Comparison of ENCODE assay signal across 8 cellular contexts in the genomic region with DNA sequence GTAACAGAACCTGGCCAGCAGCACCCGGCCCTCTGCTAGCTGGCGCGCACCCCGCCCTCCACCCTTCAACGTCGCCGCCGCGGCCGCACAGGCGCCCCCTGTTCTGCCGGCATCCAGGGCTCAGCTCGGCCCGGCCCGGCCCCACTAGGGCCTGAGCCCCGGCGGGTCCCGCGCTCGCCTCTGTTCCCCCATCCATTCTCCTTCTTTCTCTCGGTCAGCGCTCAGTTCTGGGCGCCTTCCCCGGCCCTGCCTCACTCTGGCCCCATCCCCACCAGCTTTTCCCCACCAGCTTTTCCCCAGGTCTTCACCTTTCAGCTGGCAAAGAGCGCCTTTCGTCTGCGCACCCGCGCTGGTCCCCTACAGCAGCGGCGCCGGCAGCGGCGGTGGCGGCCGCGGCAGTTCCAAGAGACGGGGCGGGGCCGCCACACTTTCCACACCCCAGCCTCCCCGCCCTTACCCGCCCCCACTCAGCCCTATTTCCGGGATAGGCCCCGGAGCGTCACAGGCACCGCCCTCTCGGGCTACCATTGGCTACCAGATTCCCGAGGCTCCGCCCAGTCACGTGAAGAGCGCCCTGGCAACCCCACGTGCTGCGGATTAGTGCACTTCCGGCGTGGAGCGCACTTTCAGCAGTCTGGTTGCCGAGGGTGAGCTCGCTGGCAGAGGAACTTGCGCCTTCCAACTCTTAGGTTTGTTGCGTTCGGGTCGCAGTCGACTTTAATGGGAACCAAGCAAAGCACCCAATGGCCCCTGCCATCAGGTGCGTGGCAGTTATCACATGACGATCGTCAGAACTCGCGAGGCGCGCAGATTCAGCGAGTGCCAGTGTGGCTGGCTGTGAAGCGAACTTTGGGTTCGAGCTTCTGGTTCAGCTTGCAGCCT. TPM values are rescaled to one million over a fixed set of nuclear protein-coding genes. Genes with fewer than 3 reads are reported as not detected.
A peak's percentile ranks its signal among the peaks of the same experiment; 100 is the strongest.
DNase-seq lines count a peak whose midpoint lies in the region; ATAC-seq, FAIRE-seq and TF ChIP-seq lines count a peak whose summit lies in the region.

EIF5A2 (minus strand) TSS at position 403 of the 882 bp plus-strand sequence. CDS start 831 bp downstream, outside the sequence.

- H3K36me3 ChIP-seq in K562 (ENCODE audit: control insufficient read depth, insufficient read depth, low read length) (peaks cover 7% of the 10 kb centered on the region; the same call in 1 of the 3 replicates), iPS DF 6.9 (ENCODE audit: control insufficient read depth, insufficient read depth, low read length) (no peaks in the 10 kb centered on the region), gastrocnemius medialis (no peaks in the 10 kb centered on the region)

- no peak for TF ChIP-seq RAD21 in K562 (CRISPR knock-in tag; conservative IDR thresholded peaks at IDR 0.05 in 1 of 2, IDR thresholded peaks at IDR 0.05 in 1 of 2)

- H3K27me3 ChIP-seq in K562 (ENCODE audit: control insufficient read depth in 2 of 2, insufficient read depth in 2 of 2, low read length in 2 of 2) = no peaks in the 10 kb centered on the region
- no peaks in the 10 kb centered on the region for H3K27me3 ChIP-seq in iPS DF 6.9 (ENCODE audit: control insufficient read depth, insufficient read depth, low read length)
- H3K27me3 ChIP-seq in gastrocnemius medialis = peaks cover 7 to 9% (median 8%) of the 10 kb centered on the region in 3 donors

- WGBS in K562 (ENCODE audit: insufficient coverage, low coverage, missing lambda C conversion rate) = 24% methylated on average over 66 of the region's 73 CpGs
- WGBS in iPS DF 6.9 (ENCODE audit: insufficient coverage, insufficient read length) = no CpG with 5 or more reads among the region's 73 CpGs

- CTCF ChIA-PET in K562 (lab: Yijun Ruan, JAX; ENCODE audit: low intra/inter-chr PET ratio) = no interaction called here

- ATAC-seq in HG02970 (IDR thresholded peaks at IDR 0.05; ENCODE audit: low FRiP score, unreplicated experiment) = peak; percentile 92
- ATAC-seq in K562 = peak; percentile 97
- peak; percentile 75 to 87 for ATAC-seq in gastrocnemius medialis

- H3K9me1 ChIP-seq in K562 (ENCODE audit: control insufficient read depth, insufficient read depth, low read length) = peaks cover 3% of the 10 kb centered on the region

- FAIRE-seq in GM18507 (lab: Jason Lieb, UNC) (peak; percentile 49), K562 (lab: Jason Lieb, UNC) (peak; percentile 85)

- H3K4me3 ChIP-seq in K562 (peak within 1 kb of the TSS; percentile 77), iPS DF 6.9 (ENCODE audit: low read length) (peak within 1 kb of the TSS; percentile 64; the same call in 1 of the 2 replicates), gastrocnemius medialis (peak within 1 kb of the TSS; percentile 64 to 81 (median 64))

- no peak for TF ChIP-seq EP300 in K562 (IDR thresholded peaks at IDR 0.05; ENCODE audit: low read length)

- POLR2A ChIA-PET in K562 (lab: Yijun Ruan, JAX) = interaction anchor here (0.6 to 1.5 kb wide), 9 partner anchors 18 to 1145 kb away, joined by 3 to 7 read pairs (median 3); partner anchors contain the start of gene RPL22L1

- TF ChIP-seq CTCF in K562 (IDR thresholded peaks at IDR 0.05 in 2 of 3, conservative IDR thresholded peaks at IDR 0.05 in 1 of 3; ENCODE audit: insufficient read depth in 2 of 3, low read depth in 1 of 3, low read length in 3 of 3) (no peak), gastrocnemius medialis (IDR thresholded peaks at IDR 0.05 in 4 of 5, conservative IDR thresholded peaks at IDR 0.05 in 1 of 5) (no peak)

- DNase-seq in GM18507 (ENCODE audit: extremely low spot score, insufficient read length, low read depth) (peak; percentile 80), NCI-H1930 (lab: John Stamatoyannopoulos, UW) (peak; percentile 91), T1000 (lab: John Stamatoyannopoulos, UW) (peak; percentile 95), K562 (ENCODE audit: extremely low read depth in 1 of 4, low spot score in 3 of 4) (peak; percentile 97 to 99 (median 99)), iPS DF 6.9 (ENCODE audit: low read depth, low spot score) (peak; percentile 94), gastrocnemius medialis (peak; percentile 73 to 86), AML-193 (lab: John Stamatoyannopoulos, UW) (no peak)

- H3K79me2 ChIP-seq in K562 (ENCODE audit: control insufficient read depth, insufficient read depth, low read length) = peaks cover 20% of the 10 kb centered on the region

- H3K4me2 ChIP-seq in K562 (ENCODE audit: insufficient read depth, low read length) = peak within 1 kb of the TSS; percentile 93

- no TSS peak for BruUV-seq in K562 (replicated peaks; lab: Mats Ljungman, UMichigan)

- TF ChIP-seq POLR2A in K562 (conservative IDR thresholded peaks at IDR 0.05) (peak; percentile 85), gastrocnemius medialis (IDR thresholded peaks at IDR 0.05) (peak in 1 of 2 donors; percentile 36)

- peak within 1 kb of the TSS; percentile 94 for H2AFZ ChIP-seq in K562 (ENCODE audit: low read depth, low read length)

- intact Hi-C loops in K562 (cut with micrococcal nuclease) = loop anchor here (1.0 kb wide), 1 partner anchor 38 kb away; the partner anchor contains the start of gene RPL22L1
- intact Hi-C loops in gastrocnemius medialis (cut with DNase I; ENCODE audit: low total_unique reads) = no loop called here

- H4K20me1 ChIP-seq in K562 (replicated peaks; ENCODE audit: control insufficient read depth, insufficient read depth, low read length) = no peaks in the 10 kb centered on the region

- H3K9ac ChIP-seq in K562 (ENCODE audit: insufficient read depth in 1 of 2, low read depth in 2 of 2, low read length in 2 of 2) = peak within 1 kb of the TSS; percentile 66 to 92

- peak within 1 kb of the TSS; percentile 84 for H3K27ac ChIP-seq in K562 (ENCODE audit: extremely low read depth, low read depth, low read length)
- no peak within 1 kb of the TSS for H3K27ac ChIP-seq in iPS DF 6.9 (ENCODE audit: low read length)
- peak within 1 kb of the TSS; percentile 31 to 63 (median 44) for H3K27ac ChIP-seq in gastrocnemius medialis

- peaks cover 11% of the 10 kb centered on the region for H3K9me3 ChIP-seq in K562 (replicated peaks; ENCODE audit: control insufficient read depth, insufficient read depth, low read depth, low read length)
- H3K9me3 ChIP-seq in iPS DF 6.9 (ENCODE audit: control insufficient read depth, insufficient read depth, low read length) = no peaks in the 10 kb centered on the region
- peaks cover 0 to 3% (median 2%) of the 10 kb centered on the region in 3 donors for H3K9me3 ChIP-seq in gastrocnemius medialis

- in situ Hi-C loops in K562 (cut with MboI) = no loop called here
- in situ Hi-C loops in gastrocnemius medialis (cut with MboI; ENCODE audit: low sequenced_read_pairs in 4 of 4) = no loop called here

- H3K4me1 ChIP-seq in K562 (replicated peaks in 1 of 2; ENCODE audit: control insufficient read depth in 2 of 2, insufficient read depth in 2 of 2, low read length in 2 of 2) (peaks cover 2 to 14% of the 10 kb centered on the region in 2 experiments; a peak in 3 of 5 replicates), iPS DF 6.9 (ENCODE audit: control insufficient read depth, insufficient read depth, low read length) (no peaks in the 10 kb centered on the region), gastrocnemius medialis (peaks cover 0 to 11% of the 10 kb centered on the region in 2 donors)

TF ChIP-seq in K562, 482 proteins besides CTCF, POLR2A, EP300 and RAD21 (continues in another document):
- TF ChIP-seq RB1 (IDR thresholded peaks at IDR 0.05; ENCODE audit: low read depth) = 0 out of 2 replicates have a peak, but pooled peaks have one; percentile 44
- TF ChIP-seq DLX4 (CRISPR knock-in tag; IDR thresholded peaks at IDR 0.05) = no peak
- no peak for TF ChIP-seq ZNF121 (CRISPR knock-in tag; conservative IDR thresholded peaks at IDR 0.05)
- no peak for TF ChIP-seq ZNF586 (CRISPR knock-in tag; conservative IDR thresholded peaks at IDR 0.05)
- TF ChIP-seq, protein P1, sequence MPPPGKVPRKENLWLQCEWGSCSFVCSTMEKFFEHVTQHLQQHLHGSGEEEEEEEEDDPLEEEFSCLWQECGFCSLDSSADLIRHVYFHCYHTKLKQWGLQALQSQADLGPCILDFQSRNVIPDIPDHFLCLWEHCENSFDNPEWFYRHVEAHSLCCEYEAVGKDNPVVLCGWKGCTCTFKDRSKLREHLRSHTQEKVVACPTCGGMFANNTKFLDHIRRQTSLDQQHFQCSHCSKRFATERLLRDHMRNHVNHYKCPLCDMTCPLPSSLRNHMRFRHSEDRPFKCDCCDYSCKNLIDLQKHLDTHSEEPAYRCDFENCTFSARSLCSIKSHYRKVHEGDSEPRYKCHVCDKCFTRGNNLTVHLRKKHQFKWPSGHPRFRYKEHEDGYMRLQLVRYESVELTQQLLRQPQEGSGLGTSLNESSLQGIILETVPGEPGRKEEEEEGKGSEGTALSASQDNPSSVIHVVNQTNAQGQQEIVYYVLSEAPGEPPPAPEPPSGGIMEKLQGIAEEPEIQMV (tag; conservative IDR thresholded peaks at IDR 0.05; ENCODE audit: low read depth) = no peak

RNA-seq across cellular contexts. Expression of gene EIF5A2, which starts in this region (rescaled TPM):
- 2.8 and 5.8 TPM in 2 replicates for total RNA-seq in K562 (2011; cell fraction: chromatin; rRNA removed; ENCODE audit: low replicate concordance)
- 1.8 TPM in 2 replicates for total RNA-seq in K562 (2011; cell fraction: nucleolus; rRNA removed)
- 2.3 and 6.8 TPM in 2 replicates for total RNA-seq in K562 (2011; cell fraction: nucleoplasm; rRNA removed)
- 3.7 and 3.9 TPM in 2 replicates for total RNA-seq in K562 (2014; rRNA removed)
- total RNA-seq in K562 (2014; rRNA removed; fragmentation: Illumina TruSeq; extraction: Trizol) = 15.9 and 23.5 TPM in 2 replicates
- total RNA-seq in K562 (2015; rRNA removed; fragmentation: Illumina TruSeq; extraction: Trizol) = 9.0 and 9.6 TPM in 2 replicates
- 18.2 and 21.0 TPM in 2 replicates for total RNA-seq in K562 (2021)
- polyA plus RNA-seq in K562 (2011; rRNA removed) = 10.7 and 17.6 TPM in 2 replicates
- 2.7 and 2.8 TPM in 2 replicates for polyA plus RNA-seq in K562 (2011; cell fraction: cytosol; rRNA removed)
- 1.1 and 2.1 TPM in 2 replicates for polyA plus RNA-seq in K562 (2011; cell fraction: nucleus; rRNA removed)
- 12.8 and 15.1 TPM in 2 replicates for polyA plus RNA-seq in K562 (2012)
- polyA plus RNA-seq in K562 (2014; fragmentation: Illumina TruSeq; extraction: Trizol) = 13.9 and 15.6 TPM in 2 replicates
- polyA plus RNA-seq in K562 (2014; fragmentation: Nextera tagmentation; extraction: Ambion mirVana) = 10 to 100 TPM; 17.9 to 18.3 TPM
- 9.5 and 10.8 TPM in 2 replicates for polyA plus RNA-seq in K562 (2014; rRNA removed)
- 19.7 and 23.8 TPM in 2 replicates for polyA minus RNA-seq in K562 (2011; rRNA and poly(A)+ RNA removed)
- 4.6 and 4.9 TPM in 2 replicates for polyA minus RNA-seq in K562 (2011; cell fraction: cytosol; rRNA and poly(A)+ RNA removed)
- polyA minus RNA-seq in K562 (2011; cell fraction: nucleus; rRNA and poly(A)+ RNA removed) = 1.5 and 2.7 TPM in 2 replicates
- total RNA-seq in gastrocnemius medialis = 1 to 10 TPM in 3 of 4 donors, under 1 TPM in 1; 0.86 to 9.5 (median 1.5) TPM

Comparison
In these comparisons a context has a peak if more than half of its experiments do, and no peak if none do; other contexts are left out.
1. DNase-seq: peak in GM18507 (single experiment), NCI-H1930 (2 of 2), T1000 (single experiment), K562 (4 of 4), iPS DF 6.9 (single experiment) and gastrocnemius medialis (2 of 2); none in AML-193 (0 of 2).
2. Peak in every context shown above with its lines, with median percentiles within 50 percentile points of each other: ATAC-seq and H3K4me3 ChIP-seq.